Comparison of ENCODE assay signal across 13 cellular contexts in the genomic region with DNA sequence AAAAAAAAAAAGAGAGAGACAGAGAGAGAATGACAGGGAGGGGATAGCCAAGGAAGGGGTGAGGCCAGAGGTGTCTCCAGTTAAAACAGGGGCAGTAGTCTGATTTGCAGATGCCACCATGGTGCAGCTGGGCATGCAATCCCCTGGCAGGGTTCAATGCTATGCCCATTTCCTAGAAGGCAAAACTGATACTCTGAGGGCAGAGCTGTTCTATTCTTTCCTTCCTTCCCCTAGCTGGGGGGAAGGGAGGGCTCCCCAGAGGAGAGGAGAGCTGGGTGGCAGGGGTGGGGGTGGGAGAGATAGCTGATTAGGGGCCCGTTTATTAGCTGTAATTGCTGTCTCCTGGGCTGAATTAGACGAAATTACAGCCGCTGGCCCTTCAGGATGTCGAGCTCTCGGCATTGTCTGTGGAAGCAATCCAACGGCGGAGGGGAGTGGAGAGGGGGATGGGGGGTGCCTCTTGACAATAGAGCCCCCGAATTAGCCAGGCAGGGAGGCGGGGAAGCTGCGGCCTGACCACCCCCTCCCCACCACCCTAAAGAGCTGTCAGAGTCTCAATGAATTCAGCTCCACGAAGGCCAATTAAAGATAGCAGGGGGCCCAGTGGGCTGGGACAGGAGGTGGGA.
"Had no signal": no experiment of that assay in that cellular context is flagged by ENCODE, and none has a peak within 500 bp of the region (broad histone marks: within the 10 kb centered on the region; RNA-seq: fewer than 3 reads in every experiment).

No MANE protein-coding gene starts in this region.

- H3K9me3 Mint-ChIP-seq: memory B cell; nephron progenitor cell; stimulated activated naive CD8-positive, alpha-beta T cell treated with anti-CD3 and anti-CD28 coated beads, Interleukin-15, amount 100 ng/mL, for 72 hours had no signal

- H3K9me3 ChIP-seq: adrenal gland, gastrocnemius medialis, pancreas, thoracic aorta had no signal

- H3K27ac Mint-ChIP-seq: memory B cell; nephron progenitor cell; stimulated activated naive CD8-positive, alpha-beta T cell treated with anti-CD3 and anti-CD28 coated beads, Interleukin-15, amount 100 ng/mL, for 72 hours had no signal

- H3K36me3 ChIP-seq: adrenal gland, gastrocnemius medialis, pancreas, thoracic aorta had no signal

- H3K4me1 ChIP-seq: pancreas had no signal

- H3K27ac ChIP-seq: adrenal gland, gastrocnemius medialis, pancreas, thoracic aorta had no signal

- H3K4me3 ChIP-seq: adrenal gland, gastrocnemius medialis, pancreas, thoracic aorta had no signal

- H3K4me3 Mint-ChIP-seq: memory B cell; nephron progenitor cell; stimulated activated naive CD8-positive, alpha-beta T cell treated with anti-CD3 and anti-CD28 coated beads, Interleukin-15, amount 100 ng/mL, for 72 hours had no signal

- H3K4me1 Mint-ChIP-seq: stimulated activated naive CD8-positive, alpha-beta T cell treated with anti-CD3 and anti-CD28 coated beads, Interleukin-15, amount 100 ng/mL, for 72 hours had no signal

- H3K36me3 Mint-ChIP-seq: memory B cell had no signal

- DNase-seq: activated CD4-positive, alpha-beta T cell treated with anti-CD3 and anti-CD28 coated beads, Interleukin-2, amount 50 U/mL, for 1 hour; activated naive CD4-positive, alpha-beta T cell treated with anti-CD3 and anti-CD28 coated beads, Interleukin-2, amount 50 U/mL, for 16 hours; activated T-cell treated with anti-CD3 and anti-CD28 coated beads, Interleukin-2, amount 50 U/mL, for 1 hour; effector memory CD4-positive, alpha-beta T cell; islet precursor cell; nephron progenitor cell; pancreas; stimulated activated CD4-positive, alpha-beta T cell treated with anti-CD3 and anti-CD28 coated beads, Interleukin-4, amount 100 ng/mL, for 1 hour; stimulated activated naive CD8-positive, alpha-beta T cell treated with anti-CD3 and anti-CD28 coated beads, Interleukin-15, amount 100 ng/mL, for 72 hours had no signal

- H3K27me3 ChIP-seq: adrenal gland, gastrocnemius medialis, pancreas had no signal
